In genomic region chr7:158157460-158157859, GRCh38 we compare ENCODE assay signal across 16 cellular contexts.
DNase-seq lines count a peak whose midpoint lies in the region; TF ChIP-seq lines count a peak whose summit lies in the region.
"Had no signal": no experiment of that assay in that cellular context is flagged by ENCODE, and none has a peak within 500 bp of the region (broad histone marks: within the 10 kb centered on the region; RNA-seq: fewer than 3 reads in every experiment).

No MANE protein-coding gene starts in this region.

- peak overlapping the region; percentile 8; the same call in 1 of the 2 replicates for H3K4me2 ChIP-seq in BLaER1

- no peaks in the 10 kb centered on the region for H3K36me3 ChIP-seq in BLaER1
- H3K36me3 ChIP-seq in H7 (replicated peaks; ENCODE audit: control insufficient read depth, insufficient read depth, low read length): no peaks in the 10 kb centered on the region
- H3K36me3 ChIP-seq: HAP-1 had no signal

- H3K27me3 ChIP-seq in BLaER1 (no peaks in the 10 kb centered on the region), H7 (ENCODE audit: control insufficient read depth, insufficient read depth, low read length) (no peaks in the 10 kb centered on the region)

- TF ChIP-seq CTCF in coronary artery (IDR thresholded peaks at IDR 0.05): no peak

- intact Hi-C loops in posterior vena cava (cut with DNase I): no loop called here

- H3K9me3 ChIP-seq in BLaER1: peaks cover 14% of the 10 kb centered on the region
- H3K9me3 ChIP-seq: Caco-2, HAP-1 had no signal

- DNase-seq in H7: peak; percentile 38
- peak; percentile 33 for DNase-seq in coronary artery (ENCODE audit: low spot score)
- DNase-seq in posterior vena cava (ENCODE audit: low spot score): peak; percentile 65
- DNase-seq in HUDEP-2 (lab: John Stamatoyannopoulos, UW; ENCODE audit: unreplicated experiment in 76 of 76): no peak
- DNase-seq in stimulated activated CD4-positive, alpha-beta T cell treated with anti-CD3 and anti-CD28 coated beads, Interleukin-4, amount 100 ng/mL, for 24 hours: no peak
- no peak for DNase-seq in GM19238 (ENCODE audit: insufficient read length, low spot score)
- DNase-seq: Caco-2; CD4-positive, CD25-positive, alpha-beta regulatory T cell; CD8-positive, alpha-beta T cell; DMS153; DND-41; GM23248; HFFc6 had no signal

- no peak overlapping the region for H3K4me3 ChIP-seq in BLaER1
- H3K4me3 ChIP-seq in H7 (ENCODE audit: insufficient read depth, low read depth, low read length): no peak overlapping the region
- H3K4me3 ChIP-seq in coronary artery: no peak overlapping the region
- H3K4me3 ChIP-seq: GM23248, HAP-1 had no signal

- peaks cover 8% of the 10 kb centered on the region; the same call in 1 of the 2 replicates for H3K4me1 ChIP-seq in BLaER1
- H3K4me1 ChIP-seq: Caco-2, HAP-1 had no signal

- no peak overlapping the region for H3K9ac ChIP-seq in BLaER1
- H3K9ac ChIP-seq: GM23248 had no signal

- no peaks in the 10 kb centered on the region for H4K20me1 ChIP-seq in BLaER1

- no peak overlapping the region for H3K27ac ChIP-seq in BLaER1
- H3K27ac ChIP-seq in coronary artery: no peak overlapping the region
- H3K27ac ChIP-seq: C4-2B, GM23248 had no signal

Comparison
In these comparisons a context has a peak if more than half of its experiments do, and no peak if none do; other contexts are left out.
1. DNase-seq: peak in H7 (single experiment), coronary artery (single experiment) and posterior vena cava (single experiment); none in HUDEP-2 (0 of 76), stimulated activated CD4-positive, alpha-beta T cell treated with anti-CD3 and anti-CD28 coated beads, Interleukin-4, amount 100 ng/mL, for 24 hours (single experiment) and GM19238 (single experiment).